9 cellular contexts compared by ENCODE assay signal in genomic region chr15:32440445-32440977, GRCh38. TPM values are rescaled to one million over a fixed set of nuclear protein-coding genes. Genes with fewer than 3 reads are reported as not detected.
A peak's percentile ranks its signal among the peaks of the same experiment; 100 is the strongest.
DNase-seq lines count a peak whose midpoint lies in the region; ATAC-seq, FAIRE-seq and TF ChIP-seq lines count a peak whose summit lies in the region.
"Not testable (repeated sequence)": the region's sequence is repeated elsewhere in the genome, so short reads cannot be mapped to it uniquely, and the experiment has no call there.
"Had no signal": no experiment of that assay in that cellular context is flagged by ENCODE, and none has a peak within 500 bp of the region (broad histone marks: within the 10 kb centered on the region; RNA-seq: fewer than 3 reads in every experiment).

No MANE protein-coding gene starts in this region.

- TF ChIP-seq CTCF in HCT116 (IDR thresholded peaks at IDR 0.05 in 2 of 3, conservative IDR thresholded peaks at IDR 0.05 in 1 of 3; ENCODE audit: borderline replicate concordance in 1 of 3, insufficient read depth in 1 of 3, low read depth in 2 of 3, low read length in 2 of 3); RWPE2 (IDR thresholded peaks at IDR 0.05; ENCODE audit: poor library complexity, severe bottlenecking); K562 (IDR thresholded peaks at IDR 0.05 in 2 of 3, conservative IDR thresholded peaks at IDR 0.05 in 1 of 3; ENCODE audit: insufficient read depth in 2 of 3, low read depth in 1 of 3, low read length in 3 of 3); mucosa of descending colon (IDR thresholded peaks at IDR 0.05); upper lobe of right lung (IDR thresholded peaks at IDR 0.05): not testable (repeated sequence)
- TF ChIP-seq CTCF in hepatocyte (IDR thresholded peaks at IDR 0.05; ENCODE audit: poor library complexity), result peak; percentile 8
- TF ChIP-seq CTCF in progenitor cell of endocrine pancreas (IDR thresholded peaks at IDR 0.05; ENCODE audit: unreplicated experiment), result peak; percentile 32

- CTCF ChIA-PET in HCT116 (lab: Charles Lee); activated CD8-positive, alpha-beta memory T cell treated with anti-CD3 and anti-CD28 coated beads, Interleukin-2, amount 10 ng/mL, durations not matched to agents 7 days and 5 days (lab: Charles Lee); K562 (lab: Yijun Ruan, JAX; ENCODE audit: low intra/inter-chr PET ratio): not testable (repeated sequence)

- not testable (repeated sequence) for H3K9me3 Mint-ChIP-seq in activated CD8-positive, alpha-beta memory T cell treated with anti-CD3 and anti-CD28 coated beads, Interleukin-2, amount 10 ng/mL, durations not matched to agents 7 days and 5 days (ENCODE audit: low read depth); progenitor cell of endocrine pancreas (ENCODE audit: low read depth)

- not testable (repeated sequence) for H3K9me3 ChIP-seq in HCT116 (ENCODE audit: control insufficient read depth in 1 of 2, insufficient read depth in 1 of 2, low read depth in 1 of 2, low read length in 2 of 2); RWPE2 (ENCODE audit: severe bottlenecking); K562 (replicated peaks; ENCODE audit: control insufficient read depth, insufficient read depth, low read depth, low read length); hepatocyte (ENCODE audit: low read depth); mucosa of descending colon; upper lobe of right lung

- H3K27ac ChIP-seq in HCT116 (ENCODE audit: low read depth, low read length); RWPE2 (ENCODE audit: poor library complexity, severe bottlenecking); K562 (ENCODE audit: extremely low read depth, low read depth, low read length); hepatocyte; upper lobe of right lung: not testable (repeated sequence)

- H3K4me1 Mint-ChIP-seq in activated CD8-positive, alpha-beta memory T cell treated with anti-CD3 and anti-CD28 coated beads, Interleukin-2, amount 10 ng/mL, durations not matched to agents 7 days and 5 days; progenitor cell of endocrine pancreas (ENCODE audit: low read depth): not testable (repeated sequence)

- POLR2A ChIA-PET in HCT116 (lab: Charles Lee); K562 (lab: Yijun Ruan, JAX): not testable (repeated sequence)

- H3K27me3 Mint-ChIP-seq in activated CD8-positive, alpha-beta memory T cell treated with anti-CD3 and anti-CD28 coated beads, Interleukin-2, amount 10 ng/mL, durations not matched to agents 7 days and 5 days; progenitor cell of endocrine pancreas: not testable (repeated sequence)

- H3K4me2 ChIP-seq in HCT116 (ENCODE audit: low read length); K562 (ENCODE audit: insufficient read depth, low read length); hepatocyte: not testable (repeated sequence)

- no CpG with 5 or more reads among the region's 12 CpGs for WGBS in K562 (ENCODE audit: insufficient coverage, low coverage, missing lambda C conversion rate)
- 44% methylated on average over 6 of the region's 12 CpGs for WGBS in hepatocyte (ENCODE audit: low lambda C conversion rate, missing lambda C conversion rate)

- not testable (repeated sequence) for H3K4me1 ChIP-seq in HCT116 (ENCODE audit: control insufficient read depth in 1 of 2, insufficient read depth in 2 of 2, low read length in 2 of 2); RWPE2 (ENCODE audit: insufficient read depth, poor library complexity, severe bottlenecking); K562 (replicated peaks in 1 of 2; ENCODE audit: control insufficient read depth in 2 of 2, insufficient read depth in 2 of 2, low read length in 2 of 2); hepatocyte (ENCODE audit: insufficient read depth); mucosa of descending colon (ENCODE audit: low read depth); upper lobe of right lung

- not testable (repeated sequence) for H2AFZ ChIP-seq in HCT116 (ENCODE audit: low read depth, low read length, poor library complexity, severe bottlenecking); K562 (ENCODE audit: low read depth, low read length); hepatocyte

- H3K4me3 Mint-ChIP-seq in activated CD8-positive, alpha-beta memory T cell treated with anti-CD3 and anti-CD28 coated beads, Interleukin-2, amount 10 ng/mL, durations not matched to agents 7 days and 5 days; progenitor cell of endocrine pancreas (ENCODE audit: low read depth): not testable (repeated sequence)

- intact Hi-C loops in HCT116 (cut with micrococcal nuclease); K562 (cut with micrococcal nuclease); mucosa of descending colon (cut with DNase I, micrococcal nuclease); upper lobe of right lung (cut with DNase I): not testable (repeated sequence)

- TF ChIP-seq POLR2A in HCT116 (IDR thresholded peaks at IDR 0.05; ENCODE audit: borderline replicate concordance, extremely low read depth, insufficient read depth, insufficient read length); K562 (conservative IDR thresholded peaks at IDR 0.05): not testable (repeated sequence)

- DNase-seq in HCT116 (ENCODE audit: low read depth, low spot score); RWPE2 (ENCODE audit: low spot score); activated CD8-positive, alpha-beta memory T cell treated with anti-CD3 and anti-CD28 coated beads, Interleukin-2, amount 10 ng/mL, durations not matched to agents 7 days and 5 days; K562 (ENCODE audit: extremely low read depth in 1 of 4, low spot score in 3 of 4); hepatocyte (ENCODE audit: low spot score); mucosa of descending colon; progenitor cell of endocrine pancreas (ENCODE audit: low spot score, unreplicated experiment); upper lobe of right lung: not testable (repeated sequence)

- H3K9ac ChIP-seq in HCT116 (ENCODE audit: low read length); K562 (ENCODE audit: insufficient read depth in 1 of 2, low read depth in 2 of 2, low read length in 2 of 2): not testable (repeated sequence)

- ATAC-seq in HCT116 (peak; percentile 94), RWPE2 (ENCODE audit: low read depth) (peak; percentile 83), K562 (peak; percentile 76), mucosa of descending colon (peak; percentile 66), upper lobe of right lung (peak; percentile 75)
- ATAC-seq in activated CD8-positive, alpha-beta memory T cell treated with anti-CD3 and anti-CD28 coated beads, Interleukin-2, amount 10 ng/mL, durations not matched to agents 7 days and 5 days, result peak; percentile 72

- H3K36me3 ChIP-seq in HCT116 (ENCODE audit: control insufficient read depth in 1 of 2, insufficient read depth in 2 of 2, low read length in 2 of 2); RWPE2 (ENCODE audit: low read depth); K562 (ENCODE audit: control insufficient read depth, insufficient read depth, low read length); hepatocyte (replicated peaks; ENCODE audit: insufficient read depth, low read depth); mucosa of descending colon (ENCODE audit: low read depth); upper lobe of right lung: not testable (repeated sequence)

- BruUV-seq in HCT116 (replicated peaks; lab: Mats Ljungman, UMichigan); K562 (replicated peaks; lab: Mats Ljungman, UMichigan): not testable (repeated sequence)

- not testable (repeated sequence) for H3K9me1 ChIP-seq in K562 (ENCODE audit: control insufficient read depth, insufficient read depth, low read length)

- not testable (repeated sequence) for TF ChIP-seq RAD21 in HCT116 (IDR thresholded peaks at IDR 0.05; ENCODE audit: low read depth); K562 (CRISPR knock-in tag; conservative IDR thresholded peaks at IDR 0.05 in 1 of 2, IDR thresholded peaks at IDR 0.05 in 1 of 2)

- H3K79me2 ChIP-seq in HCT116 (ENCODE audit: insufficient read depth, low read length); K562 (ENCODE audit: control insufficient read depth, insufficient read depth, low read length); hepatocyte: not testable (repeated sequence)

- H3K27ac Mint-ChIP-seq in activated CD8-positive, alpha-beta memory T cell treated with anti-CD3 and anti-CD28 coated beads, Interleukin-2, amount 10 ng/mL, durations not matched to agents 7 days and 5 days; progenitor cell of endocrine pancreas: not testable (repeated sequence)

- not testable (repeated sequence) for H3K36me3 Mint-ChIP-seq in activated CD8-positive, alpha-beta memory T cell treated with anti-CD3 and anti-CD28 coated beads, Interleukin-2, amount 10 ng/mL, durations not matched to agents 7 days and 5 days; progenitor cell of endocrine pancreas (ENCODE audit: insufficient read depth)

- in situ Hi-C loops in K562 (cut with MboI), result not testable (repeated sequence)

- not testable (repeated sequence) for H4K20me1 ChIP-seq in HCT116 (ENCODE audit: insufficient read depth); K562 (replicated peaks; ENCODE audit: control insufficient read depth, insufficient read depth, low read length); hepatocyte (ENCODE audit: insufficient read depth, poor library complexity, severe bottlenecking)

- RAD21 ChIA-PET in HCT116 (lab: Charles Lee; ENCODE audit: low non-redundant PET in 1 of 2, low total read pairs in 2 of 2, uncharacterized antibody in 2 of 2, unreplicated experiment in 2 of 2), result not testable (repeated sequence)

- not testable (repeated sequence) for TF ChIP-seq EP300 in K562 (IDR thresholded peaks at IDR 0.05; ENCODE audit: low read length)

- not testable (repeated sequence) for H3K4me3 ChIP-seq in HCT116 (replicated peaks in 1 of 2; ENCODE audit: low read depth in 1 of 2, low read length in 2 of 2); RWPE2 (ENCODE audit: severe bottlenecking); K562; hepatocyte; mucosa of descending colon; upper lobe of right lung

- H3K27me3 ChIP-seq in HCT116 (ENCODE audit: insufficient read depth, low read length); RWPE2 (ENCODE audit: insufficient read depth, poor library complexity, severe bottlenecking); K562 (ENCODE audit: control insufficient read depth in 2 of 2, insufficient read depth in 2 of 2, low read length in 2 of 2); hepatocyte; upper lobe of right lung: not testable (repeated sequence)

- FAIRE-seq in K562 (lab: Jason Lieb, UNC), result not testable (repeated sequence)

- H3K9me2 ChIP-seq in HCT116 (ENCODE audit: insufficient read depth); hepatocyte (replicated peaks; ENCODE audit: insufficient read depth): not testable (repeated sequence)

RNA-seq across cellular contexts. Expression of gene GOLGA8O, which starts 14.9 kb away (rescaled TPM):
- total RNA-seq in HCT116 (2021; ENCODE audit: unreplicated experiment) (0.49 TPM), K562 (2014; rRNA removed) (0.24 TPM in 1 of 2 replicates, not detected in the other), K562 (2014; rRNA removed; fragmentation: Illumina TruSeq; extraction: Trizol) (not detected in 2 replicates), K562 (2015; rRNA removed; fragmentation: Illumina TruSeq; extraction: Trizol) (0.15 TPM in 1 of 2 replicates, not detected in the other), K562 (2021) (0.22 and 0.31 TPM in 2 replicates), hepatocyte (0.12 and 0.73 TPM in 2 replicates), mucosa of descending colon (1 to 10 TPM in 1 of 3 donors, under 1 TPM in 2; 0.60 to 1.5 (median 0.60) TPM), progenitor cell of endocrine pancreas (0.31 TPM in 1 of 2 replicates, not detected in the other), upper lobe of right lung (2.1 TPM)
- polyA plus RNA-seq in HCT116 (2012), result 1.1 and 1.2 TPM in 2 replicates
- 1 to 10 TPM; 6.3 to 7.8 TPM for total RNA-seq in activated CD8-positive, alpha-beta memory T cell treated with anti-CD3 and anti-CD28 coated beads, Interleukin-2, amount 10 ng/mL, durations not matched to agents 7 days and 5 days
- 0.51 TPM in 1 of 2 replicates, not detected in the other for total RNA-seq in K562 (2011; cell fraction: chromatin; rRNA removed; ENCODE audit: low replicate concordance)
- total RNA-seq in K562 (2011; cell fraction: nucleolus; rRNA removed), result 0.33 TPM in 1 of 2 replicates, not detected in the other
- not detected in 2 replicates for total RNA-seq in K562 (2011; cell fraction: nucleoplasm; rRNA removed)
- polyA plus RNA-seq in K562 (2011; rRNA removed) (0.04 TPM in 2 replicates), K562 (2014; fragmentation: Illumina TruSeq; extraction: Trizol) (0.15 TPM in 1 of 2 replicates, not detected in the other), K562 (2014; fragmentation: Nextera tagmentation; extraction: Ambion mirVana) (not detected), K562 (2014; rRNA removed) (0.04 TPM in 1 of 2 replicates, not detected in the other), hepatocyte (0.07 and 0.18 TPM in 2 replicates)
- polyA plus RNA-seq in K562 (2011; cell fraction: cytosol; rRNA removed), result not detected in 2 replicates
- polyA plus RNA-seq in K562 (2011; cell fraction: nucleus; rRNA removed), result 0.18 and 0.22 TPM in 2 replicates
- 0.12 and 0.19 TPM in 2 replicates for polyA plus RNA-seq in K562 (2012)
- polyA minus RNA-seq in K562 (2011; rRNA and poly(A)+ RNA removed), result not detected in 2 replicates
- polyA minus RNA-seq in K562 (2011; cell fraction: cytosol; rRNA and poly(A)+ RNA removed), result not detected in 2 replicates
- 0.13 TPM in 1 of 2 replicates, not detected in the other for polyA minus RNA-seq in K562 (2011; cell fraction: nucleus; rRNA and poly(A)+ RNA removed)
- total RNA-seq: H1 had no signal
- polyA plus RNA-seq: H1 had no signal

RNA-seq across cellular contexts. Expression of gene GOLGA8K, which starts 37.4 kb away (rescaled TPM):
- total RNA-seq in HCT116 (2021; ENCODE audit: unreplicated experiment) (3.3 TPM), K562 (2014; rRNA removed) (not detected in 2 replicates), K562 (2014; rRNA removed; fragmentation: Illumina TruSeq; extraction: Trizol) (not detected in 2 replicates), K562 (2015; rRNA removed; fragmentation: Illumina TruSeq; extraction: Trizol) (not detected in 2 replicates), K562 (2021) (not detected in 2 replicates), hepatocyte (not detected in 2 replicates), mucosa of descending colon (1 to 10 TPM in 2 of 3 donors, under 1 TPM in 1; 0.43 to 2.0 (median 1.2) TPM), progenitor cell of endocrine pancreas (0.18 TPM in 1 of 2 replicates, not detected in the other), upper lobe of right lung (2.1 TPM)
- 1.1 and 1.5 TPM in 2 replicates for polyA plus RNA-seq in HCT116 (2012)
- total RNA-seq in activated CD8-positive, alpha-beta memory T cell treated with anti-CD3 and anti-CD28 coated beads, Interleukin-2, amount 10 ng/mL, durations not matched to agents 7 days and 5 days, result 1 to 10 TPM in 1 of 2 experiments, under 1 TPM in 1; 0.68 to 1.5 TPM
- total RNA-seq in K562 (2011; cell fraction: chromatin; rRNA removed; ENCODE audit: low replicate concordance), result not detected in 2 replicates
- not detected in 2 replicates for total RNA-seq in K562 (2011; cell fraction: nucleolus; rRNA removed)
- not detected in 2 replicates for total RNA-seq in K562 (2011; cell fraction: nucleoplasm; rRNA removed)
- polyA plus RNA-seq in K562 (2011; rRNA removed) (not detected in 2 replicates), K562 (2014; fragmentation: Illumina TruSeq; extraction: Trizol) (not detected in 2 replicates), K562 (2014; fragmentation: Nextera tagmentation; extraction: Ambion mirVana) (not detected), K562 (2014; rRNA removed) (0.32 TPM in 1 of 2 replicates, not detected in the other), hepatocyte (0.15 TPM in 1 of 2 replicates, not detected in the other)
- not detected in 2 replicates for polyA plus RNA-seq in K562 (2011; cell fraction: cytosol; rRNA removed)
- 0.07 TPM in 1 of 2 replicates, not detected in the other for polyA plus RNA-seq in K562 (2011; cell fraction: nucleus; rRNA removed)
- polyA plus RNA-seq in K562 (2012), result 0.10 TPM in 1 of 2 replicates, not detected in the other
- not detected in 2 replicates for polyA minus RNA-seq in K562 (2011; rRNA and poly(A)+ RNA removed)
- not detected in 2 replicates for polyA minus RNA-seq in K562 (2011; cell fraction: cytosol; rRNA and poly(A)+ RNA removed)
- polyA minus RNA-seq in K562 (2011; cell fraction: nucleus; rRNA and poly(A)+ RNA removed), result not detected in 2 replicates
